Comparison of ENCODE assay signal across 21 cellular contexts in genomic region chr15:60912984-60913697, GRCh38.
DNase-seq lines count a peak whose midpoint lies in the region; ATAC-seq, FAIRE-seq and TF ChIP-seq lines count a peak whose summit lies in the region.
"Had no signal": no experiment of that assay in that cellular context is flagged by ENCODE, and none has a peak within 500 bp of the region (broad histone marks: within the 10 kb centered on the region; RNA-seq: fewer than 3 reads in every experiment).

No MANE protein-coding gene starts in this region.

- peak; percentile 21 to 31 for DNase-seq in activated CD4-positive, alpha-beta T cell treated with anti-CD3 and anti-CD28 coated beads, Interleukin-2, amount 50 U/mL, for 48 hours
- DNase-seq in activated CD4-positive, alpha-beta T cell treated with anti-CD3 and anti-CD28 coated beads, Interleukin-2, amount 50 U/mL, for 4 hours, result no peak
- no peak for DNase-seq in RWPE2 (ENCODE audit: low spot score)
- DNase-seq in H1 (ENCODE audit: low read depth in 1 of 2, low spot score in 2 of 2), result no peak
- DNase-seq in midbrain (lab: John Stamatoyannopoulos, UW), result peak; percentile 54
- DNase-seq in GM20000 (ENCODE audit: low spot score), result no peak
- no peak for DNase-seq in NCI-H1048 (lab: John Stamatoyannopoulos, UW)
- DNase-seq in NCI-H146 treated with DMSO at 0.1 percent for 48 hours (lab: John Stamatoyannopoulos, UW; ENCODE audit: unreplicated experiment), result no peak
- DNase-seq: activated effector memory CD4-positive, alpha-beta T cell treated with anti-CD3 and anti-CD28 coated beads, Interleukin-2, amount 50 U/mL, for 16 hours; colonic mucosa; GDM1; KG1; NCI-H1105 treated with DMSO at 0.1 percent for 48 hours; NCI-H2171 treated with DMSO at 0.1 percent for 48 hours; SK-N-SH had no signal

- H4K20me1 ChIP-seq in H1 (replicated peaks in 1 of 2; ENCODE audit: control insufficient read depth in 1 of 2, insufficient read depth in 2 of 2, low read length in 2 of 2), result no peaks in the 10 kb centered on the region

- FAIRE-seq in H1 (lab: Jason Lieb, UNC), result no peak
- FAIRE-seq: A549 had no signal

- no peak overlapping the region for H4K8ac ChIP-seq in H1 (ENCODE audit: extremely low read depth, insufficient read depth, low read length)

- H2BK120ac ChIP-seq in H1 (replicated peaks; ENCODE audit: low read depth, low read length), result no peak overlapping the region

- CTCF ChIA-PET in H1 (lab: Charles Lee; ENCODE audit: partially characterized antibody), result interaction anchor here (0.6 to 1.5 kb wide), 2 partner anchors 138 to 298 kb away, joined by 3 read pairs; no protein-coding TSS in a partner anchor

- no peak overlapping the region for H4K5ac ChIP-seq in H1 (ENCODE audit: insufficient read length, low read depth, low read length)

- no peak overlapping the region for H2AK5ac ChIP-seq in H1 (ENCODE audit: low read depth, low read length)

- no peak for TF ChIP-seq POLR2A in H1 (IDR thresholded peaks at IDR 0.05; ENCODE audit: control extremely low read depth in 1 of 2, low read depth in 2 of 2, low read length in 2 of 2)

- peak overlapping the region; percentile 6; the same call in 1 of the 2 replicates for H3K18ac ChIP-seq in H1 (ENCODE audit: extremely low read depth, low read length)

- no peaks in the 10 kb centered on the region for H3K9me3 ChIP-seq in RWPE2 (ENCODE audit: severe bottlenecking)
- H3K9me3 ChIP-seq in H1 (ENCODE audit: insufficient read depth in 2 of 2, low read depth in 1 of 2, low read length in 1 of 2), result no peaks in the 10 kb centered on the region
- H3K9me3 ChIP-seq: A549, ascending aorta, colonic mucosa, prostate gland, SK-N-SH, vagina had no signal

- TF ChIP-seq EP300 in H1 (IDR thresholded peaks at IDR 0.05; ENCODE audit: borderline replicate concordance in 1 of 2, low read depth in 2 of 2, low read length in 2 of 2), result no peak

- H3K36me3 ChIP-seq in RWPE2 (ENCODE audit: low read depth), result no peaks in the 10 kb centered on the region
- no peaks in the 10 kb centered on the region for H3K36me3 ChIP-seq in H1 (ENCODE audit: control insufficient read depth in 2 of 4, insufficient read depth in 4 of 4, low read length in 3 of 4)
- H3K36me3 ChIP-seq: ascending aorta, colonic mucosa, prostate gland, vagina had no signal

- no peak overlapping the region for H3K4me2 ChIP-seq in H1 (ENCODE audit: insufficient read depth in 1 of 2, low read depth in 2 of 2, low read length in 2 of 2)
- H3K4me2 ChIP-seq: A549, SK-N-SH had no signal

- no peak overlapping the region for H4K91ac ChIP-seq in H1 (replicated peaks; ENCODE audit: insufficient read length, low read length)

- H2BK5ac ChIP-seq in H1 (ENCODE audit: low read depth, low read length), result no peak overlapping the region

- H3K4me1 ChIP-seq in RWPE2 (ENCODE audit: insufficient read depth, poor library complexity, severe bottlenecking) (no peaks in the 10 kb centered on the region), H1 (replicated peaks in 1 of 4; ENCODE audit: control insufficient read depth in 3 of 4, insufficient read depth in 4 of 4, low read length in 3 of 4) (peaks cover 0 to 13% (median 7%) of the 10 kb centered on the region in 4 experiments; a peak in 3 of 7 replicates)
- H3K4me1 ChIP-seq: A549, colonic mucosa had no signal

- H3K79me2 ChIP-seq in H1 (ENCODE audit: control insufficient read depth in 1 of 2, insufficient read depth in 2 of 2, low read length in 2 of 2), result no peaks in the 10 kb centered on the region

- no peak overlapping the region for H3K4ac ChIP-seq in H1 (replicated peaks; ENCODE audit: insufficient read length, low read depth, low read length)

- no peak for TF ChIP-seq RAD21 in H1 (IDR thresholded peaks at IDR 0.05 in 1 of 2, conservative IDR thresholded peaks at IDR 0.05 in 1 of 2; ENCODE audit: low read depth in 2 of 2, low read length in 2 of 2)

- POLR2A ChIA-PET in H1 (lab: Charles Lee; ENCODE audit: partially characterized antibody), result no interaction called here

- TF ChIP-seq CTCF in RWPE2 (IDR thresholded peaks at IDR 0.05; ENCODE audit: poor library complexity, severe bottlenecking) (no peak), H1 (IDR thresholded peaks at IDR 0.05; ENCODE audit: control extremely low read depth in 1 of 3, insufficient read depth in 1 of 3, low read depth in 1 of 3, low read length in 3 of 3) (no peak), GM20000 (IDR thresholded peaks at IDR 0.05; ENCODE audit: extremely low read depth, missing control alignments) (no peak)

- H3K27me3 ChIP-seq in RWPE2 (ENCODE audit: insufficient read depth, poor library complexity, severe bottlenecking) (peaks cover 9% of the 10 kb centered on the region), H1 (replicated peaks in 1 of 4; ENCODE audit: control insufficient read depth in 3 of 4, extremely low read depth in 1 of 4, insufficient read depth in 3 of 4, low read length in 3 of 4) (no peaks in the 10 kb centered on the region)
- H3K27me3 ChIP-seq: ascending aorta, colonic mucosa, vagina had no signal

- WGBS in H1 (ENCODE audit: extremely low coverage in 1 of 2, insufficient coverage in 1 of 2, insufficient read length in 1 of 2, insufficient replicate concordance in 2 of 2, low coverage in 1 of 2, low lambda C conversion rate in 2 of 2, missing lambda C conversion rate in 1 of 2), 2 experiments, result 73% methylated on average over 6 of the region's 6 CpGs; no CpG with 5 or more reads in 1 of the 2 experiments

- H3K27ac ChIP-seq in RWPE2 (ENCODE audit: poor library complexity, severe bottlenecking) (no peak overlapping the region), H1 (ENCODE audit: low read depth, low read length) (no peak overlapping the region)
- H3K27ac ChIP-seq: A549, ascending aorta, colonic mucosa, HL-60, prostate gland, vagina had no signal

- H3K14ac ChIP-seq in H1 (ENCODE audit: insufficient read length), result no peak overlapping the region

- no peak overlapping the region for H3K9ac ChIP-seq in H1 (replicated peaks in 1 of 4; ENCODE audit: extremely low read depth in 1 of 4, low read depth in 3 of 4, low read length in 3 of 4)
- H3K9ac ChIP-seq: SK-N-SH had no signal

- H2BK20ac ChIP-seq in H1 (ENCODE audit: low read length), result no peak overlapping the region

- H2BK12ac ChIP-seq in H1 (ENCODE audit: low read depth, low read length), result no peak overlapping the region; the same call in 1 of the 2 replicates

- ATAC-seq in RWPE2 (ENCODE audit: low read depth), result peak; percentile 24; the same call in 1 of the 3 replicates
- ATAC-seq: A549, Panc1 had no signal

- H3K56ac ChIP-seq in H1 (replicated peaks; ENCODE audit: insufficient read length, low read depth, low read length), result no peak overlapping the region

- no peak overlapping the region for H2AFZ ChIP-seq in H1 (ENCODE audit: low read length)

- H3K4me3 ChIP-seq in RWPE2 (ENCODE audit: severe bottlenecking) (no peak overlapping the region), H1 (ENCODE audit: extremely low read depth in 1 of 4, insufficient read depth in 2 of 4, low read depth in 3 of 4, low read length in 4 of 4) (no peak overlapping the region)
- H3K4me3 ChIP-seq: A549, ascending aorta, colonic mucosa, prostate gland, vagina had no signal

- H3K23me2 ChIP-seq in H1 (ENCODE audit: low read depth, low read length), result no peaks in the 10 kb centered on the region

- H3K79me1 ChIP-seq in H1 (ENCODE audit: low read depth, low read length), result no peaks in the 10 kb centered on the region

- H3K23ac ChIP-seq in H1 (ENCODE audit: insufficient read length), result no peak overlapping the region

- H2BK15ac ChIP-seq in H1 (ENCODE audit: low read length), result no peak overlapping the region

TF ChIP-seq in H1, 55 proteins besides CTCF, POLR2A, EP300 and RAD21 (continues in another document):
- TF ChIP-seq KDM1A (IDR thresholded peaks at IDR 0.05; ENCODE audit: borderline replicate concordance, low read length), result no peak
- no peak for TF ChIP-seq GABPA (IDR thresholded peaks at IDR 0.05; ENCODE audit: borderline replicate concordance, insufficient read depth, low read length)
- no peak for TF ChIP-seq SIX5 (IDR thresholded peaks at IDR 0.05; ENCODE audit: low read depth, low read length)
- no peak for TF ChIP-seq ATF3 (IDR thresholded peaks at IDR 0.05; ENCODE audit: insufficient read depth, low read depth, low read length)
- no peak for TF ChIP-seq RXRA (IDR thresholded peaks at IDR 0.05; ENCODE audit: insufficient read depth, low read depth, low read length)
- no peak for TF ChIP-seq E2F6 (IDR thresholded peaks at IDR 0.05)
- no peak for TF ChIP-seq SRF (IDR thresholded peaks at IDR 0.05; ENCODE audit: low read depth, low read length)
- TF ChIP-seq FOSL1 (IDR thresholded peaks at IDR 0.05; ENCODE audit: insufficient read depth, low read depth, low read length), result no peak
- TF ChIP-seq EGR1 (IDR thresholded peaks at IDR 0.05; ENCODE audit: borderline replicate concordance, low read depth, low read length), result no peak
- TF ChIP-seq TAF1 (IDR thresholded peaks at IDR 0.05; ENCODE audit: low read depth, low read length), result no peak
- no peak for TF ChIP-seq RFX5 (IDR thresholded peaks at IDR 0.05; ENCODE audit: borderline replicate concordance, low read depth, low read length)
- TF ChIP-seq CTBP2 (IDR thresholded peaks at IDR 0.05; ENCODE audit: borderline replicate concordance, insufficient read depth, insufficient read length, low read length), result no peak
- TF ChIP-seq SUZ12 (IDR thresholded peaks at IDR 0.05; ENCODE audit: low read length), result no peak
- TF ChIP-seq SAP30 (IDR thresholded peaks at IDR 0.05; ENCODE audit: insufficient read depth, insufficient replicate concordance, low read length), result no peak
- no peak for TF ChIP-seq USF2 (IDR thresholded peaks at IDR 0.05; ENCODE audit: low read length)

Comparison
In these comparisons a context has a peak if more than half of its experiments do, and no peak if none do; other contexts are left out.
1. DNase-seq: peak in activated CD4-positive, alpha-beta T cell treated with anti-CD3 and anti-CD28 coated beads, Interleukin-2, amount 50 U/mL, for 48 hours (2 of 2) and midbrain (single experiment); none in activated CD4-positive, alpha-beta T cell treated with anti-CD3 and anti-CD28 coated beads, Interleukin-2, amount 50 U/mL, for 4 hours (0 of 2), RWPE2 (single experiment), H1 (0 of 2), GM20000 (single experiment), NCI-H1048 (single experiment) and NCI-H146 treated with DMSO at 0.1 percent for 48 hours (single experiment).